In genomic region chr3:50251220-50251619, GRCh38 we compare ENCODE assay signal across 1 cellular context.
A peak's percentile ranks its signal among the peaks of the same experiment; 100 is the strongest.
TF ChIP-seq lines count a peak whose summit lies in the region.

No MANE protein-coding gene starts in this region.

TF ChIP-seq in K562, 482 proteins besides CTCF, POLR2A, EP300 and RAD21:
- no peak for TF ChIP-seq KAT7 (CRISPR knock-in tag; IDR thresholded peaks at IDR 0.05; ENCODE audit: borderline replicate concordance)
- peak; percentile 35; the same call in 1 of the 2 replicates for TF ChIP-seq NFIC (IDR thresholded peaks at IDR 0.05)
- no peak for TF ChIP-seq RBM17 (IDR thresholded peaks at IDR 0.05; ENCODE audit: borderline replicate concordance, low read depth, low read length)
- no peak for TF ChIP-seq FOXJ3 (CRISPR knock-in tag; IDR thresholded peaks at IDR 0.05)
- no peak for TF ChIP-seq ATF2 (CRISPR knock-in tag; IDR thresholded peaks at IDR 0.05)
- TF ChIP-seq MGA (IDR thresholded peaks at IDR 0.05) = no peak
- no peak for TF ChIP-seq ZNF282 (CRISPR knock-in tag; IDR thresholded peaks at IDR 0.05)
- no peak for TF ChIP-seq ELK1 (CRISPR knock-in tag; IDR thresholded peaks at IDR 0.05)
- no peak for TF ChIP-seq ERF (CRISPR knock-in tag; IDR thresholded peaks at IDR 0.05)
- no peak for TF ChIP-seq GTF2E2 (tag; IDR thresholded peaks at IDR 0.05)
- TF ChIP-seq TAF7 (tag; IDR thresholded peaks at IDR 0.05) = no peak
- no peak for TF ChIP-seq SUPT5H (IDR thresholded peaks at IDR 0.05)
- TF ChIP-seq RCOR1 (IDR thresholded peaks at IDR 0.05; ENCODE audit: borderline replicate concordance in 1 of 2, low read depth in 2 of 2, low read length in 2 of 2) = peak; percentile 19 to 72; a peak in 3 of 4 replicates
- TF ChIP-seq ZBTB33 (CRISPR knock-in tag; IDR thresholded peaks at IDR 0.05) = 0 out of 2 replicates have a peak, but pooled peaks have one; percentile 22
- TF ChIP-seq CHD2 (IDR thresholded peaks at IDR 0.05; ENCODE audit: low read depth, low read length) = no peak
- peak in 1 of 2 experiments; percentile 73; a peak in 2 of 4 replicates for TF ChIP-seq HDAC1 (IDR thresholded peaks at IDR 0.05)
- peak; percentile 73 for TF ChIP-seq FOSL1 (tag; conservative IDR thresholded peaks at IDR 0.05)
- no peak for TF ChIP-seq UBTF (IDR thresholded peaks at IDR 0.05; ENCODE audit: borderline replicate concordance in 1 of 2, low read depth in 2 of 2, low read length in 2 of 2)
- peak; percentile 25; the same call in 1 of the 2 replicates for TF ChIP-seq TCF3 (CRISPR knock-in tag; IDR thresholded peaks at IDR 0.05)
- TF ChIP-seq SIN3A (IDR thresholded peaks at IDR 0.05; ENCODE audit: borderline replicate concordance in 2 of 2, control insufficient read depth in 1 of 2, low read depth in 2 of 2, low read length in 2 of 2) = no peak
- peak; percentile 41; the same call in 1 of the 2 replicates for TF ChIP-seq ATF3 (IDR thresholded peaks at IDR 0.05)
- TF ChIP-seq ATF3 (CRISPR knock-in tag; conservative IDR thresholded peaks at IDR 0.05) = no peak
- 0 out of 4 replicates have a peak, but pooled peaks of 1 of the 2 experiments have one; percentile 51 for TF ChIP-seq TEAD1 (CRISPR knock-in tag; IDR thresholded peaks at IDR 0.05)
- TF ChIP-seq ZNF431 (CRISPR knock-in tag; IDR thresholded peaks at IDR 0.05) = no peak
- TF ChIP-seq DPF2 (IDR thresholded peaks at IDR 0.05) = peak; percentile 39; the same call in 1 of the 2 replicates
- no peak for TF ChIP-seq ZNF644 (tag; IDR thresholded peaks at IDR 0.05; ENCODE audit: low read depth)
- TF ChIP-seq RBM25 (IDR thresholded peaks at IDR 0.05; ENCODE audit: low read depth, low read length, severe bottlenecking) = peak; percentile 76
- TF ChIP-seq TEAD4 (IDR thresholded peaks at IDR 0.05; ENCODE audit: low read length) = peak; percentile 62
- TF ChIP-seq TEAD4 (CRISPR knock-in tag; IDR thresholded peaks at IDR 0.05; ENCODE audit: borderline replicate concordance) = no peak
- 0 out of 2 replicates have a peak, but pooled peaks have one; percentile 21 for TF ChIP-seq SMARCA5 (IDR thresholded peaks at IDR 0.05)
- peak; percentile 97 to 98 for TF ChIP-seq KDM1A (IDR thresholded peaks at IDR 0.05)
- TF ChIP-seq HOXB6 (CRISPR knock-in tag; IDR thresholded peaks at IDR 0.05; ENCODE audit: borderline replicate concordance) = no peak
- TF ChIP-seq CBFA2T3 (IDR thresholded peaks at IDR 0.05) = peak; percentile 81
- TF ChIP-seq EGR1 (conservative IDR thresholded peaks at IDR 0.05) = peak; percentile 84
- no peak for TF ChIP-seq LEF1 (IDR thresholded peaks at IDR 0.05)
- peak; percentile 74 for TF ChIP-seq BCOR (IDR thresholded peaks at IDR 0.05)
- TF ChIP-seq CBFA2T2 (conservative IDR thresholded peaks at IDR 0.05) = peak; percentile 60
- TF ChIP-seq ZNF79 (CRISPR knock-in tag; IDR thresholded peaks at IDR 0.05; ENCODE audit: low read depth) = no peak
- TF ChIP-seq EP400 (IDR thresholded peaks at IDR 0.05) = no peak
- no peak for TF ChIP-seq EWSR1 (IDR thresholded peaks at IDR 0.05; ENCODE audit: borderline replicate concordance, low read depth, partially characterized antibody)
- TF ChIP-seq TCF7 (IDR thresholded peaks at IDR 0.05; ENCODE audit: borderline replicate concordance) = no peak
- TF ChIP-seq TAL1 (IDR thresholded peaks at IDR 0.05) = peak; percentile 26; the same call in 1 of the 2 replicates
- TF ChIP-seq HNRNPL (IDR thresholded peaks at IDR 0.05; ENCODE audit: low read depth, low read length) = no peak
- no peak for TF ChIP-seq ZBTB2 (IDR thresholded peaks at IDR 0.05)
TF ChIP-seq in K562: peak in this region for 18.
